20 cellular contexts compared by ENCODE assay signal in the genomic region with DNA sequence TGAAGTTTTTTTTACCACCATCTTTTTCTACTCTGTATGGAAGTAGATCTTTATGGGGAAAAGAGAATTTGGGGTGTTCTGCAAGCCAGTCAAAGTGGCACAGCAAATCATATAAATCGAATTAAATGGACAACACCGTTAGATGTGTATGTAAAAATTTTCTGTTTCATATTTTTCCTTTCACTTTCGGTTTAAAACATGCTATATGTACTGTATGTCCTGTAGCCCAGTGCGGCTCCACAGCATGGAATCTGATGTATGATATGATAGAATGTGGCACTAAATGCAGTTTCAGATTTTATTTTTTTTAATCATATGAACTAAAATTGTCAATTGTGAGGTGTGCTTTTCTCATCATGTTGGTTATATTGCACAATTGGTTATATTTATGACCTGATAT. TPM values are rescaled to one million over a fixed set of nuclear protein-coding genes. Genes with fewer than 3 reads are reported as not detected.
DNase-seq lines count a peak whose midpoint lies in the region; ATAC-seq, FAIRE-seq and TF ChIP-seq lines count a peak whose summit lies in the region.
"Had no signal": no experiment of that assay in that cellular context is flagged by ENCODE, and none has a peak within 500 bp of the region (broad histone marks: within the 10 kb centered on the region; RNA-seq: fewer than 3 reads in every experiment).

No MANE protein-coding gene starts in this region.

- no peaks in the 10 kb centered on the region for H4K20me1 ChIP-seq in DND-41 (ENCODE audit: insufficient read depth, low read length)

- H3K27me3 ChIP-seq in breast epithelium: no peaks in the 10 kb centered on the region
- no peaks in the 10 kb centered on the region for H3K27me3 ChIP-seq in DND-41 (ENCODE audit: insufficient read depth, low read length, poor library complexity)
- H3K27me3 ChIP-seq in small intestine (ENCODE audit: control insufficient read depth in 2 of 2, insufficient read depth in 2 of 2, low read length in 2 of 2): no peaks in the 10 kb centered on the region
- H3K27me3 ChIP-seq: BE2C had no signal

- H3K27ac ChIP-seq in breast epithelium (no peak overlapping the region), DND-41 (ENCODE audit: low read length) (no peak overlapping the region), small intestine (ENCODE audit: low read depth in 1 of 2, low read length in 1 of 2) (no peak overlapping the region)
- H3K27ac ChIP-seq: A549 had no signal

- H3K9me3 ChIP-seq in breast epithelium: no peaks in the 10 kb centered on the region
- H3K9me3 ChIP-seq in DND-41 (ENCODE audit: insufficient read depth, low read length, severe bottlenecking): no peaks in the 10 kb centered on the region
- H3K9me3 ChIP-seq in T-helper 17 cell (ENCODE audit: control insufficient read depth, low read length, poor library complexity, severe bottlenecking): no peaks in the 10 kb centered on the region
- H3K9me3 ChIP-seq in small intestine (ENCODE audit: control insufficient read depth, low read depth): no peaks in the 10 kb centered on the region
- H3K9me3 ChIP-seq: A549, BE2C had no signal

- H3K4me1 ChIP-seq in breast epithelium (no peaks in the 10 kb centered on the region), DND-41 (ENCODE audit: insufficient read depth, low read length) (peaks cover 10% of the 10 kb centered on the region; the same call in 1 of the 2 replicates), small intestine (ENCODE audit: control insufficient read depth in 2 of 2, insufficient read depth in 1 of 2, low read depth in 1 of 2, low read length in 1 of 2) (no peaks in the 10 kb centered on the region)
- H3K4me1 ChIP-seq: A549, BE2C had no signal

- peak overlapping the region; percentile 20; the same call in 1 of the 2 replicates for H2AFZ ChIP-seq in DND-41 (ENCODE audit: low read depth, low read length)

- POLR2A ChIA-PET in MCF 10A (lab: Yijun Ruan, JAX): interaction anchor here (1.6 to 2.1 kb wide), 2 partner anchors 11 to 148 kb away, joined by 4 to 8 read pairs; no protein-coding TSS in a partner anchor

- BruUV-seq in MCF 10A (replicated peaks; lab: Mats Ljungman, UMichigan): TSS peak; percentile 53

- H3K4me1 Mint-ChIP-seq in MCF 10A (ENCODE audit: insufficient read depth, unreplicated experiment) (peaks cover 6% of the 10 kb centered on the region), T-helper 17 cell (peaks cover 20% of the 10 kb centered on the region)

- CTCF ChIA-PET in MCF 10A (lab: Yijun Ruan, JAX): no interaction called here

- H3K4me3 Mint-ChIP-seq in MCF 10A (ENCODE audit: unreplicated experiment): no peak overlapping the region
- H3K4me3 Mint-ChIP-seq in T-helper 17 cell: no peak overlapping the region
- H3K4me3 Mint-ChIP-seq: CD4-positive, CD25-positive, alpha-beta regulatory T cell had no signal

- peaks cover 67% of the 10 kb centered on the region for H3K36me3 Mint-ChIP-seq in MCF 10A (ENCODE audit: insufficient read depth, unreplicated experiment)
- peaks cover 24% of the 10 kb centered on the region for H3K36me3 Mint-ChIP-seq in T-helper 17 cell (ENCODE audit: low read depth)

- H3K36me3 ChIP-seq in breast epithelium: no peaks in the 10 kb centered on the region
- H3K36me3 ChIP-seq in DND-41 (ENCODE audit: insufficient read depth, low read length): peaks cover 42% of the 10 kb centered on the region
- peaks cover 6 to 13% of the 10 kb centered on the region in 2 donors for H3K36me3 ChIP-seq in small intestine (ENCODE audit: control insufficient read depth in 2 of 2, insufficient read depth in 2 of 2, low read length in 2 of 2)

- H3K27ac Mint-ChIP-seq in MCF 10A (ENCODE audit: low read depth, unreplicated experiment) (no peak overlapping the region), T-helper 17 cell (peak overlapping the region; percentile 2)

- 79 to 82% (median 81%) methylated on average over 4 of the region's 4 CpGs for WGBS in small intestine, 3 donors

- peak; percentile 85 for ATAC-seq in DND-41 (ENCODE audit: insufficient read depth, low read depth)
- ATAC-seq in T-helper 17 cell: no peak
- ATAC-seq: A549 had no signal

- TF ChIP-seq CTCF in MCF 10A (IDR thresholded peaks at IDR 0.05; ENCODE audit: unreplicated experiment) (no peak), breast epithelium (IDR thresholded peaks at IDR 0.05) (no peak), DND-41 (IDR thresholded peaks at IDR 0.05; ENCODE audit: borderline replicate concordance, extremely low read depth, low read length, poor library complexity, severe bottlenecking) (no peak)

- no peak for DNase-seq in MCF 10A (ENCODE audit: unreplicated experiment)
- DNase-seq in breast epithelium (ENCODE audit: low spot score in 2 of 2): no peak
- DNase-seq in DND-41: peak; percentile 12
- no peak for DNase-seq in T-helper 17 cell
- no peak for DNase-seq in small intestine
- no peak for DNase-seq in NCI-H2107 (lab: John Stamatoyannopoulos, UW)
- no peak for DNase-seq in NCI-H1436 treated with DMSO at 0.1 percent for 48 hours (lab: John Stamatoyannopoulos, UW)
- DNase-seq: BE2C, COR-L47, GDM1, GOT3, HCEC 1CT, NCI-H1105, NCI-H2029 treated with DMSO at 0.1 percent for 48 hours, NCI-H2171 treated with DMSO at 0.1 percent for 48 hours, NCI-H526, Right ventricle myocardium superior had no signal

- H3K9me3 Mint-ChIP-seq in MCF 10A (ENCODE audit: unreplicated experiment): no peaks in the 10 kb centered on the region
- H3K9me3 Mint-ChIP-seq: CD4-positive, CD25-positive, alpha-beta regulatory T cell had no signal

- H3K9ac ChIP-seq in DND-41 (ENCODE audit: low read depth, low read length): no peak overlapping the region

- peak overlapping the region; percentile 42; the same call in 1 of the 2 replicates for H3K4me2 ChIP-seq in DND-41 (ENCODE audit: insufficient read depth, low read length)
- H3K4me2 ChIP-seq: A549 had no signal

- no peak for TF ChIP-seq POLR2A in breast epithelium (IDR thresholded peaks at IDR 0.05)

- intact Hi-C loops in MCF 10A (cut with micrococcal nuclease) (no loop called here), breast epithelium (cut with DNase I; ENCODE audit: low total_unique reads) (no loop called here)

- H3K27me3 Mint-ChIP-seq in MCF 10A (ENCODE audit: insufficient read depth, unreplicated experiment): no peaks in the 10 kb centered on the region
- no peaks in the 10 kb centered on the region for H3K27me3 Mint-ChIP-seq in T-helper 17 cell
- H3K27me3 Mint-ChIP-seq: CD4-positive, CD25-positive, alpha-beta regulatory T cell had no signal

- no peak for FAIRE-seq in small intestine (lab: Jason Lieb, UNC)
- FAIRE-seq: A549, GM18507 had no signal

- no peak overlapping the region for H3K4me3 ChIP-seq in breast epithelium
- no peak overlapping the region for H3K4me3 ChIP-seq in DND-41 (ENCODE audit: low read depth in 1 of 2, low read length in 2 of 2)
- H3K4me3 ChIP-seq in small intestine (ENCODE audit: low read depth in 1 of 2, low read length in 2 of 2): no peak overlapping the region
- H3K4me3 ChIP-seq: A549 had no signal

- no peaks in the 10 kb centered on the region for H3K79me2 ChIP-seq in DND-41 (ENCODE audit: insufficient read depth, low read length)

RNA-seq across cellular contexts. Expression of a gene that starts 32.9 kb away (rescaled TPM):
- total RNA-seq in MCF 10A (2022) (87.4 and 88.6 TPM in 2 replicates), breast epithelium (10 to 100 TPM; 27.5 to 47.8 (median 42.1) TPM), T-helper 17 cell (10 to 100 TPM; 34.3 to 47.2 TPM)
- 10 to 100 TPM; 30.0 to 37.6 (median 31.9) TPM for polyA plus RNA-seq in small intestine

RNA-seq across cellular contexts. Expression of a gene that starts 39.0 kb away (rescaled TPM):
- total RNA-seq in MCF 10A (2022) (11.3 and 13.2 TPM in 2 replicates), breast epithelium (10 to 100 TPM in 1 of 3 donors, 1 to 10 TPM in 2; 6.9 to 13.5 (median 7.8) TPM), T-helper 17 cell (10 to 100 TPM; 29.0 to 33.1 TPM)
- polyA plus RNA-seq in small intestine: 1 to 10 TPM in 2 of 3 donors, under 1 TPM in 1; 0.89 to 2.9 (median 1.1) TPM
